Comparison of ENCODE assay signal across 1 cellular context in the genomic region with DNA sequence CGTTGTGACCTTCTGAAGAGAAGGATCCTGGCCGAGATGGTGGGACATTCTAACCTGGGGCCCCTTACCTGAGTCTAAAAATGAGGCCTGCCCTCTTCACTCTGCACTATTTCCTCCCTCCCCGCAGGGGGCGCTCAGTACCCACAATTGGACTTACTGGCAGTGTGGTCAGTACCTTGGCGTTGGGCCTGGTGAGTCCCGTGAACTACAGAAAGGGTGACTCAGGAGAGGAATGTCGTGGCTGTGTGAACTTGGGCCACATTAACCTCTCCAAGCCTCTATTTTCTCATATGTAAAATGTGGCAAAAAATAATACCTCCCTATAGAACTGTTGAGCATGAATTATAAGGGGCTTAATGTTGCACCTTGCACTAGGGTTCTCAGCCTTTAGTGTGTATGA.
TF ChIP-seq lines count a peak whose summit lies in the region.

No MANE protein-coding gene starts in this region.

TF ChIP-seq in K562, 482 proteins besides CTCF, POLR2A, EP300 and RAD21 (continued from another document and continues in another):
- TF ChIP-seq, protein P1, sequence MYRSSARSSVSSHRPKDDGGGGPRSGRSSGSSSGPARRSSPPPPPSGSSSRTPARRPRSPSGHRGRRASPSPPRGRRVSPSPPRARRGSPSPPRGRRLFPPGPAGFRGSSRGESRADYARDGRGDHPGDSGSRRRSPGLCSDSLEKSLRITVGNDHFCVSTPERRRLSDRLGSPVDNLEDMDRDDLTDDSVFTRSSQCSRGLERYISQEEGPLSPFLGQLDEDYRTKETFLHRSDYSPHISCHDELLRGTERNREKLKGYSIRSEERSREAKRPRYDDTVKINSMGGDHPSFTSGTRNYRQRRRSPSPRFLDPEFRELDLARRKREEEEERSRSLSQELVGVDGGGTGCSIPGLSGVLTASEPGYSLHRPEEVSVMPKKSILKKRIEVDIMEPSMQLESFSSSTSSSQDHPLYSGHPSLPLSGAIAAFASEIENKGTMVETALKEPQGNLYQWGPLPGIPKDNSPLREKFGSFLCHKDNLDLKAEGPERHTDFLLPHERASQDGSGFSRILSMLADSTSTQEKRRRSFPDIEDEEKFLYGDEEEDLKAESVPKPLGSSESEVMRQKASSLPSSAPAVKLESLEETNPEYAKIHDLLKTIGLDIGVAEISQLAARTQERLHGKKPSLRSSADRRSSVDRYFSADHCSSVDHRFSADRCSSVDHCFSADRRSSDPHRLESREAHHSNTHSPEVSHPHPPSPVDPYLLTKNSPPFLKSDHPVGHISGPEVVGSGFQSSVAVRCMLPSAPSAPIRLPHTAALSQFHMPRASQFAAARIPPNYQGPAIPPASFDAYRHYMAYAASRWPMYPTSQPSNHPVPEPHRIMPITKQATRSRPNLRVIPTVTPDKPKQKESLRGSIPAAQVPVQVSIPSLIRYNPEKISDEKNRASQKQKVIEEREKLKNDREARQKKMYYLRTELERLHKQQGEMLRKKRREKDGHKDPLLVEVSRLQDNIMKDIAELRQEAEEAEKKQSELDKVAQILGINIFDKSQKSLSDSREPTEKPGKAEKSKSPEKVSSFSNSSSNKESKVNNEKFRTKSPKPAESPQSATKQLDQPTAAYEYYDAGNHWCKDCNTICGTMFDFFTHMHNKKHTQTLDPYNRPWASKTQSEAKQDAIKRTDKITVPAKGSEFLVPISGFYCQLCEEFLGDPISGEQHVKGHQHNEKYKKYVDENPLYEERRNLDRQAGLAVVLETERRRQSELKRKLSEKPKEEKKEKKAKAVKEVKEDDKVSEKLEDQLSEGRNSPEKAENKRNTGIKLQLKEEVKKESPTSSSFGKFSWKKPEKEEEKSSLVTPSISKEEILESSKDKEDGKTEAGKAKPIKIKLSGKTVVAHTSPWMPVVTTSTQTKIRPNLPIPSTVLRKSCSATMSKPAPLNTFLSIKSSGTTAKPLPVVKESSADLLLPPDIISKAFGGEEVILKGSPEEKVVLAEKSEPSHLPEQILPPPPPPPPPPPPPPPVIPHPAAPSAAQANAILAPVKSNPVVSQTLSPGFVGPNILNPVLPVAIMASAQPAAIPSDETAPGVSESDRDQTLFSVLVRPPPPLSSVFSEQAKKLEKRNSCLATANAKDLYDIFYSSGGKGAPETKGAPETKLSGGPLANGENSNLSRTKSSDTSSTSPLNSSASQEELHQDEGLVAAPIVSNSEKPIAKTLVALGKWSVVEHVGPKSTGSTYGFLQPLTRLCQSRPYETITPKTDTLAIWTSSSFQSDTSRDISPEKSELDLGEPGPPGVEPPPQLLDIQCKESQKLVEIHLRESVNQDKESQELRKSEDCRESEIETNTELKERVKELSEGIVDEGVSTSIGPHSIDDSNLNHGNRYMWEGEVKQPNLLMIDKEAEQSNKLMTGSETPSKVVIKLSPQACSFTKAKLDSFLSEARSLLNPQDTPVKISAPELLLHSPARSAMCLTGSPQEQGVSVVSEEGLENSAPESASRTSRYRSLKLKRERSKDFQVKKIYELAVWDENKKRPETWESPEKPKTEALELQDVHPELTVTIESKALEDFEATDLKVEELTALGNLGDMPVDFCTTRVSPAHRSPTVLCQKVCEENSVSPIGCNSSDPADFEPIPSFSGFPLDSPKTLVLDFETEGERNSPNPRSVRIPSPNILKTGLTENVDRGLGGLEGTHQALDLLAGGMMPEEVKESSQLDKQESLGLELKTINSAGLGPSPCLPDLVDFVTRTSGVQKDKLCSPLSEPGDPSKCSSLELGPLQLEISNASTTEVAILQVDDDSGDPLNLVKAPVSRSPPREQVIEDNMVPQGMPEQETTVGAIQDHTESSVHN (IDR thresholded peaks at IDR 0.05; ENCODE audit: borderline replicate concordance in 1 of 2, low read depth in 1 of 2) = no peak
- no peak for TF ChIP-seq SAP30 (IDR thresholded peaks at IDR 0.05; ENCODE audit: borderline replicate concordance, insufficient read depth, low read depth, low read length, poor library complexity, severe bottlenecking)
- TF ChIP-seq ZNF431 (CRISPR knock-in tag; IDR thresholded peaks at IDR 0.05) = no peak
- TF ChIP-seq NFYB (IDR thresholded peaks at IDR 0.05; ENCODE audit: extremely low read depth, insufficient read length) = no peak
- TF ChIP-seq, protein P2, sequence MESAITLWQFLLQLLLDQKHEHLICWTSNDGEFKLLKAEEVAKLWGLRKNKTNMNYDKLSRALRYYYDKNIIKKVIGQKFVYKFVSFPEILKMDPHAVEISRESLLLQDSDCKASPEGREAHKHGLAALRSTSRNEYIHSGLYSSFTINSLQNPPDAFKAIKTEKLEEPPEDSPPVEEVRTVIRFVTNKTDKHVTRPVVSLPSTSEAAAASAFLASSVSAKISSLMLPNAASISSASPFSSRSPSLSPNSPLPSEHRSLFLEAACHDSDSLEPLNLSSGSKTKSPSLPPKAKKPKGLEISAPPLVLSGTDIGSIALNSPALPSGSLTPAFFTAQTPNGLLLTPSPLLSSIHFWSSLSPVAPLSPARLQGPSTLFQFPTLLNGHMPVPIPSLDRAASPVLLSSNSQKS (CRISPR knock-in tag; IDR thresholded peaks at IDR 0.05) = no peak
- TF ChIP-seq ZNF133 (CRISPR knock-in tag; IDR thresholded peaks at IDR 0.05) = no peak
- no peak for TF ChIP-seq CREB1 (IDR thresholded peaks at IDR 0.05)
- peak; percentile 17; the same call in 1 of the 2 replicates for TF ChIP-seq CREB1 (CRISPR knock-in tag; IDR thresholded peaks at IDR 0.05)
- TF ChIP-seq ZZZ3 (IDR thresholded peaks at IDR 0.05) = no peak
- no peak for TF ChIP-seq PHB (CRISPR knock-in tag; IDR thresholded peaks at IDR 0.05)
- TF ChIP-seq PML (IDR thresholded peaks at IDR 0.05; ENCODE audit: low read length) = no peak
- TF ChIP-seq, protein P3, sequence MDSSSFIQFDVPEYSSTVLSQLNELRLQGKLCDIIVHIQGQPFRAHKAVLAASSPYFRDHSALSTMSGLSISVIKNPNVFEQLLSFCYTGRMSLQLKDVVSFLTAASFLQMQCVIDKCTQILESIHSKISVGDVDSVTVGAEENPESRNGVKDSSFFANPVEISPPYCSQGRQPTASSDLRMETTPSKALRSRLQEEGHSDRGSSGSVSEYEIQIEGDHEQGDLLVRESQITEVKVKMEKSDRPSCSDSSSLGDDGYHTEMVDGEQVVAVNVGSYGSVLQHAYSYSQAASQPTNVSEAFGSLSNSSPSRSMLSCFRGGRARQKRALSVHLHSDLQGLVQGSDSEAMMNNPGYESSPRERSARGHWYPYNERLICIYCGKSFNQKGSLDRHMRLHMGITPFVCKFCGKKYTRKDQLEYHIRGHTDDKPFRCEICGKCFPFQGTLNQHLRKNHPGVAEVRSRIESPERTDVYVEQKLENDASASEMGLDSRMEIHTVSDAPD (CRISPR knock-in tag; IDR thresholded peaks at IDR 0.05) = no peak
- TF ChIP-seq JUN (IDR thresholded peaks at IDR 0.05; ENCODE audit: borderline replicate concordance, low read depth, low read length) = 0 out of 2 replicates have a peak, but pooled peaks have one; percentile 68
- TF ChIP-seq JUN (CRISPR knock-in tag; IDR thresholded peaks at IDR 0.05; ENCODE audit: borderline replicate concordance) = no peak
- no peak for TF ChIP-seq ZNF282 (CRISPR knock-in tag; IDR thresholded peaks at IDR 0.05)
- no peak for TF ChIP-seq ZNF507 (tag; conservative IDR thresholded peaks at IDR 0.05)
- TF ChIP-seq HLTF (IDR thresholded peaks at IDR 0.05) = no peak
- TF ChIP-seq ZNF695 (CRISPR knock-in tag; IDR thresholded peaks at IDR 0.05) = no peak
- no peak for TF ChIP-seq PRMT5 (CRISPR knock-in tag; IDR thresholded peaks at IDR 0.05)
- no peak for TF ChIP-seq ZKSCAN8 (CRISPR knock-in tag; IDR thresholded peaks at IDR 0.05)
- TF ChIP-seq SMC3 (conservative IDR thresholded peaks at IDR 0.05; ENCODE audit: insufficient read depth, low read depth, low read length) = peak; percentile 85
- no peak for TF ChIP-seq SMARCC2 (IDR thresholded peaks at IDR 0.05; ENCODE audit: low read depth)
- TF ChIP-seq, protein P4, sequence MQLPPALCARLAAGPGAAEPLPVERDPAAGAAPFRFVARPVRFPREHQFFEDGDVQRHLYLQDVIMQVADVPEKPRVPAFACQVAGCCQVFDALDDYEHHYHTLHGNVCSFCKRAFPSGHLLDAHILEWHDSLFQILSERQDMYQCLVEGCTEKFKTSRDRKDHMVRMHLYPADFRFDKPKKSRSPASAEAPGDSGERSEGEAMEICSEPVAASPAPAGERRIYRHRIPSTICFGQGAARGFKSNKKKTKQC (CRISPR knock-in tag; IDR thresholded peaks at IDR 0.05) = no peak
- TF ChIP-seq KLF6 (CRISPR knock-in tag; IDR thresholded peaks at IDR 0.05; ENCODE audit: borderline replicate concordance) = no peak
- TF ChIP-seq, protein P5, sequence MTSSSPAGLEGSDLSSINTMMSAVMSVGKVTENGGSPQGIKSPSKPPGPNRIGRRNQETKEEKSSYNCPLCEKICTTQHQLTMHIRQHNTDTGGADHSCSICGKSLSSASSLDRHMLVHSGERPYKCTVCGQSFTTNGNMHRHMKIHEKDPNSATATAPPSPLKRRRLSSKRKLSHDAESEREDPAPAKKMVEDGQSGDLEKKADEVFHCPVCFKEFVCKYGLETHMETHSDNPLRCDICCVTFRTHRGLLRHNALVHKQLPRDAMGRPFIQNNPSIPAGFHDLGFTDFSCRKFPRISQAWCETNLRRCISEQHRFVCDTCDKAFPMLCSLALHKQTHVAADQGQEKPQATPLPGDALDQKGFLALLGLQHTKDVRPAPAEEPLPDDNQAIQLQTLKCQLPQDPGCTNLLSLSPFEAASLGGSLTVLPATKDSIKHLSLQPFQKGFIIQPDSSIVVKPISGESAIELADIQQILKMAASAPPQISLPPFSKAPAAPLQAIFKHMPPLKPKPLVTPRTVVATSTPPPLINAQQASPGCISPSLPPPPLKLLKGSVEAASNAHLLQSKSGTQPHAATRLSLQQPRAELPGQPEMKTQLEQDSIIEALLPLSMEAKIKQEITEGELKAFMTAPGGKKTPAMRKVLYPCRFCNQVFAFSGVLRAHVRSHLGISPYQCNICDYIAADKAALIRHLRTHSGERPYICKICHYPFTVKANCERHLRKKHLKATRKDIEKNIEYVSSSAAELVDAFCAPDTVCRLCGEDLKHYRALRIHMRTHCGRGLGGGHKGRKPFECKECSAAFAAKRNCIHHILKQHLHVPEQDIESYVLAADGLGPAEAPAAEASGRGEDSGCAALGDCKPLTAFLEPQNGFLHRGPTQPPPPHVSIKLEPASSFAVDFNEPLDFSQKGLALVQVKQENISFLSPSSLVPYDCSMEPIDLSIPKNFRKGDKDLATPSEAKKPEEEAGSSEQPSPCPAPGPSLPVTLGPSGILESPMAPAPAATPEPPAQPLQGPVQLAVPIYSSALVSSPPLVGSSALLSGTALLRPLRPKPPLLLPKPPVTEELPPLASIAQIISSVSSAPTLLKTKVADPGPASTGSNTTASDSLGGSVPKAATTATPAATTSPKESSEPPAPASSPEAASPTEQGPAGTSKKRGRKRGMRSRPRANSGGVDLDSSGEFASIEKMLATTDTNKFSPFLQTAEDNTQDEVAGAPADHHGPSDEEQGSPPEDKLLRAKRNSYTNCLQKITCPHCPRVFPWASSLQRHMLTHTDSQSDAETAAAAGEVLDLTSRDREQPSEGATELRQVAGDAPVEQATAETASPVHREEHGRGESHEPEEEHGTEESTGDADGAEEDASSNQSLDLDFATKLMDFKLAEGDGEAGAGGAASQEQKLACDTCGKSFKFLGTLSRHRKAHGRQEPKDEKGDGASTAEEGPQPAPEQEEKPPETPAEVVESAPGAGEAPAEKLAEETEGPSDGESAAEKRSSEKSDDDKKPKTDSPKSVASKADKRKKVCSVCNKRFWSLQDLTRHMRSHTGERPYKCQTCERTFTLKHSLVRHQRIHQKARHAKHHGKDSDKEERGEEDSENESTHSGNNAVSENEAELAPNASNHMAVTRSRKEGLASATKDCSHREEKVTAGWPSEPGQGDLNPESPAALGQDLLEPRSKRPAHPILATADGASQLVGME (CRISPR knock-in tag; IDR thresholded peaks at IDR 0.05) = no peak
- no peak for TF ChIP-seq CBX2 (IDR thresholded peaks at IDR 0.05; ENCODE audit: insufficient read depth, low read length, poor library complexity, severe bottlenecking)
- TF ChIP-seq, protein P6, sequence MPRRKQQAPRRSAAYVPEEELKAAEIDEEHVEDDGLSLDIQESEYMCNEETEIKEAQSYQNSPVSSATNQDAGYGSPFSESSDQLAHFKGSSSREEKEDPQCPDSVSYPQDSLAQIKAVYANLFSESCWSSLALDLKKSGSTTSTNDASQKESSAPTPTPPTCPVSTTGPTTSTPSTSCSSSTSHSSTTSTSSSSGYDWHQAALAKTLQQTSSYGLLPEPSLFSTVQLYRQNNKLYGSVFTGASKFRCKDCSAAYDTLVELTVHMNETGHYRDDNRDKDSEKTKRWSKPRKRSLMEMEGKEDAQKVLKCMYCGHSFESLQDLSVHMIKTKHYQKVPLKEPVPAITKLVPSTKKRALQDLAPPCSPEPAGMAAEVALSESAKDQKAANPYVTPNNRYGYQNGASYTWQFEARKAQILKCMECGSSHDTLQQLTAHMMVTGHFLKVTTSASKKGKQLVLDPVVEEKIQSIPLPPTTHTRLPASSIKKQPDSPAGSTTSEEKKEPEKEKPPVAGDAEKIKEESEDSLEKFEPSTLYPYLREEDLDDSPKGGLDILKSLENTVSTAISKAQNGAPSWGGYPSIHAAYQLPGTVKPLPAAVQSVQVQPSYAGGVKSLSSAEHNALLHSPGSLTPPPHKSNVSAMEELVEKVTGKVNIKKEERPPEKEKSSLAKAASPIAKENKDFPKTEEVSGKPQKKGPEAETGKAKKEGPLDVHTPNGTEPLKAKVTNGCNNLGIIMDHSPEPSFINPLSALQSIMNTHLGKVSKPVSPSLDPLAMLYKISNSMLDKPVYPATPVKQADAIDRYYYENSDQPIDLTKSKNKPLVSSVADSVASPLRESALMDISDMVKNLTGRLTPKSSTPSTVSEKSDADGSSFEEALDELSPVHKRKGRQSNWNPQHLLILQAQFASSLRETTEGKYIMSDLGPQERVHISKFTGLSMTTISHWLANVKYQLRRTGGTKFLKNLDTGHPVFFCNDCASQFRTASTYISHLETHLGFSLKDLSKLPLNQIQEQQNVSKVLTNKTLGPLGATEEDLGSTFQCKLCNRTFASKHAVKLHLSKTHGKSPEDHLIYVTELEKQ (CRISPR knock-in tag; IDR thresholded peaks at IDR 0.05) = no peak
- TF ChIP-seq ZKSCAN1 (IDR thresholded peaks at IDR 0.05; ENCODE audit: low read depth, low read length) = peak; percentile 82
- TF ChIP-seq TOE1 (IDR thresholded peaks at IDR 0.05; ENCODE audit: borderline replicate concordance) = peak; percentile 34; the same call in 1 of the 2 replicates
- no peak for TF ChIP-seq TOE1 (CRISPR knock-in tag; IDR thresholded peaks at IDR 0.05; ENCODE audit: borderline replicate concordance, low read depth)
- no peak for TF ChIP-seq RBBP5 (IDR thresholded peaks at IDR 0.05; ENCODE audit: borderline replicate concordance, insufficient read depth, low read length, poor library complexity, severe bottlenecking)
- TF ChIP-seq, protein P7, sequence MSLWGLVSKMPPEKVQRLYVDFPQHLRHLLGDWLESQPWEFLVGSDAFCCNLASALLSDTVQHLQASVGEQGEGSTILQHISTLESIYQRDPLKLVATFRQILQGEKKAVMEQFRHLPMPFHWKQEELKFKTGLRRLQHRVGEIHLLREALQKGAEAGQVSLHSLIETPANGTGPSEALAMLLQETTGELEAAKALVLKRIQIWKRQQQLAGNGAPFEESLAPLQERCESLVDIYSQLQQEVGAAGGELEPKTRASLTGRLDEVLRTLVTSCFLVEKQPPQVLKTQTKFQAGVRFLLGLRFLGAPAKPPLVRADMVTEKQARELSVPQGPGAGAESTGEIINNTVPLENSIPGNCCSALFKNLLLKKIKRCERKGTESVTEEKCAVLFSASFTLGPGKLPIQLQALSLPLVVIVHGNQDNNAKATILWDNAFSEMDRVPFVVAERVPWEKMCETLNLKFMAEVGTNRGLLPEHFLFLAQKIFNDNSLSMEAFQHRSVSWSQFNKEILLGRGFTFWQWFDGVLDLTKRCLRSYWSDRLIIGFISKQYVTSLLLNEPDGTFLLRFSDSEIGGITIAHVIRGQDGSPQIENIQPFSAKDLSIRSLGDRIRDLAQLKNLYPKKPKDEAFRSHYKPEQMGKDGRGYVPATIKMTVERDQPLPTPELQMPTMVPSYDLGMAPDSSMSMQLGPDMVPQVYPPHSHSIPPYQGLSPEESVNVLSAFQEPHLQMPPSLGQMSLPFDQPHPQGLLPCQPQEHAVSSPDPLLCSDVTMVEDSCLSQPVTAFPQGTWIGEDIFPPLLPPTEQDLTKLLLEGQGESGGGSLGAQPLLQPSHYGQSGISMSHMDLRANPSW (CRISPR knock-in tag; IDR thresholded peaks at IDR 0.05) = no peak
- no peak for TF ChIP-seq DNMT1 (IDR thresholded peaks at IDR 0.05)
